In the genomic region with DNA sequence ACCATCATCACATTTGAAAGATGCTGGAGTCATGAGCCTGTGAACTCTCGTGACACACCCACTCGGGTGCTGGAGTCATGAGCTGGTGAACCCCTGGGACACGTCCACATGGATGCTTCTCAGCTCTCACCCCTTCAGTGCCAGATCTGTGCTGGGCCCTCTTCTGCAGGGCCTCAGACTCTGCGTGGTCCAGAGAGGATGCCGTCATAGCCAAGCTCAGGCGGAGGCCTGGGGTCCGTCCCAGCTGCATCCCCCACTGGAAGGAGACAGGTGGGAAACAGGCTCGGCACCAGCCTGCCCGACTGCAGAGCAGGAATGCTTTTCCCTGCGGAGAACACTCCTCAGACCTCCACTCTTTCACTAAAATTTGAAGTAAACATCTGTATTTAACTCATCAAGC, we compare ENCODE assay signal across 1 cellular context.
TF ChIP-seq lines count a peak whose summit lies in the region.

No MANE protein-coding gene starts in this region.

TF ChIP-seq in WTC11, 78 proteins besides CTCF, POLR2A, EP300 and RAD21 (continued from another document):
- TF ChIP-seq, protein P1, sequence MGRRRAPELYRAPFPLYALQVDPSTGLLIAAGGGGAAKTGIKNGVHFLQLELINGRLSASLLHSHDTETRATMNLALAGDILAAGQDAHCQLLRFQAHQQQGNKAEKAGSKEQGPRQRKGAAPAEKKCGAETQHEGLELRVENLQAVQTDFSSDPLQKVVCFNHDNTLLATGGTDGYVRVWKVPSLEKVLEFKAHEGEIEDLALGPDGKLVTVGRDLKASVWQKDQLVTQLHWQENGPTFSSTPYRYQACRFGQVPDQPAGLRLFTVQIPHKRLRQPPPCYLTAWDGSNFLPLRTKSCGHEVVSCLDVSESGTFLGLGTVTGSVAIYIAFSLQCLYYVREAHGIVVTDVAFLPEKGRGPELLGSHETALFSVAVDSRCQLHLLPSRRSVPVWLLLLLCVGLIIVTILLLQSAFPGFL (CRISPR knock-in tag; IDR thresholded peaks at IDR 0.05; ENCODE audit: borderline replicate concordance): no peak
